In genomic region chr21:29604096-29604495, GRCh38 we compare ENCODE assay signal across 29 cellular contexts.
"Had no signal": no experiment of that assay in that cellular context is flagged by ENCODE, and none has a peak within 500 bp of the region (broad histone marks: within the 10 kb centered on the region; RNA-seq: fewer than 3 reads in every experiment).

No MANE protein-coding gene starts in this region.

- H3K27ac ChIP-seq: ascending aorta, cardiac muscle cell, VCaP had no signal

- H3K4me1 ChIP-seq: ascending aorta had no signal

- H3K9me3 ChIP-seq: ascending aorta had no signal

- H3K4me3 ChIP-seq: ascending aorta, cardiac muscle cell had no signal

- H3K27me3 ChIP-seq: ascending aorta, cardiac muscle cell had no signal

- H3K36me3 ChIP-seq: ascending aorta, cardiac muscle cell had no signal

- ATAC-seq: activated CD8-positive, alpha-beta T cell treated with anti-CD3 and anti-CD28 coated beads for 36 hours; activated naive CD8-positive, alpha-beta T cell treated with anti-CD3 and anti-CD28 coated beads, Interleukin-2, amount 50 U/mL, for 24 hours; activated T-cell treated with anti-CD3 and anti-CD28 coated beads, Interleukin-2, amount 50 U/mL, for 4 hours; activated T-cell treated with anti-CD3 and anti-CD28 coated beads, Interleukin-2, amount 50 U/mL, for 72 hours; activated T-helper 17 cell treated with anti-CD3 and anti-CD28 coated beads, Interleukin-2, amount 50 U/mL, for 72 hours; T-cell; T-helper 17 cell had no signal

- DNase-seq: activated B cell treated with CpG ODN at 0.5 μM for 24 hours; activated CD4-positive, alpha-beta memory T cell treated with anti-CD3 and anti-CD28 coated beads for 36 hours; activated CD4-positive, alpha-beta T cell treated with anti-CD3 and anti-CD28 coated beads for 4 hours; activated CD4-positive, alpha-beta T cell treated with anti-CD3 and anti-CD28 coated beads, Interleukin-2, amount 50 U/mL, for 1 hour; activated CD4-positive, alpha-beta T cell treated with anti-CD3 and anti-CD28 coated beads, Interleukin-2, amount 50 U/mL, for 4 hours; activated CD4-positive, CD25-positive, alpha-beta regulatory T cell treated with anti-CD3 and anti-CD28 coated beads, Interleukin-2, amount 50 U/mL, for 72 hours; activated CD8-positive, alpha-beta memory T cell treated with anti-CD3 and anti-CD28 coated beads, Interleukin-2, amount 50 U/mL, for 4 hours; activated CD8-positive, alpha-beta T cell treated with anti-CD3 and anti-CD28 coated beads for 36 hours; activated effector memory CD4-positive, alpha-beta T cell treated with anti-CD3 and anti-CD28 coated beads, Interleukin-2, amount 50 U/mL, for 16 hours; activated gamma-delta T cell treated with Interleukin-2 at 50 U/mL for 16 hours; activated naive CD4-positive, alpha-beta T cell; activated naive CD4-positive, alpha-beta T cell treated with anti-CD3 and anti-CD28 coated beads, Interleukin-2, amount 10 ng/mL, durations not matched to agents 7 days and 5 days; activated naive CD8-positive, alpha-beta T cell treated with anti-CD3 and anti-CD28 coated beads, Interleukin-2, amount 10 ng/mL, durations not matched to agents 7 days and 5 days; activated naive CD8-positive, alpha-beta T cell treated with anti-CD3 and anti-CD28 coated beads, Interleukin-2, amount 50 U/mL, for 24 hours; activated T-cell treated with anti-CD3 and anti-CD28 coated beads for 4 hours; activated T-cell treated with anti-CD3 and anti-CD28 coated beads, Interleukin-2, amount 50 U/mL, for 1 hour; activated T-cell treated with anti-CD3 and anti-CD28 coated beads, Interleukin-2, amount 50 U/mL, for 4 hours; activated T-cell treated with anti-CD3 and anti-CD28 coated beads, Interleukin-2, amount 50 U/mL, for 72 hours; amygdala; anterior cingulate cortex; caudate nucleus; cerebellar nuclear complex; T-cell; T-helper 17 cell; T-helper 9 cell had no signal
